ENCODE assay signal across 15 cellular contexts in genomic region chr21:43916076-43916475, GRCh38. TPM values are rescaled to one million over a fixed set of nuclear protein-coding genes. Genes with fewer than 3 reads are reported as not detected.
DNase-seq lines count a peak whose midpoint lies in the region; ATAC-seq and TF ChIP-seq lines count a peak whose summit lies in the region.
"Had no signal": no experiment of that assay in that cellular context is flagged by ENCODE, and none has a peak within 500 bp of the region (broad histone marks: within the 10 kb centered on the region; RNA-seq: fewer than 3 reads in every experiment).

No MANE protein-coding gene starts in this region.

- DNase-seq in activated CD4-positive, alpha-beta memory T cell treated with anti-CD3 and anti-CD28 coated beads, Interleukin-2, amount 10 ng/mL, durations not matched to agents 7 days and 5 days: no peak
- no peak for DNase-seq in activated CD4-positive, alpha-beta memory T cell treated with anti-CD3 and anti-CD28 coated beads for 36 hours
- no peak for DNase-seq in activated naive CD8-positive, alpha-beta T cell treated with anti-CD3 and anti-CD28 coated beads, Interleukin-2, amount 10 ng/mL, durations not matched to agents 7 days and 5 days
- DNase-seq in psoas muscle: no peak
- no peak for DNase-seq in NOMO-1 treated with DMSO at 0.1 percent for 48 hours (lab: John Stamatoyannopoulos, UW; ENCODE audit: unreplicated experiment)
- no peak for DNase-seq in SKM-1 treated with dmso at 0.1 percent for 144 hours (lab: John Stamatoyannopoulos, UW; ENCODE audit: unreplicated experiment)
- DNase-seq in neural progenitor cell (ENCODE audit: low spot score): no peak
- DNase-seq: activated effector memory CD4-positive, alpha-beta T cell treated with Interleukin-2 at 50 U/mL for 16 hours; DMS 273 treated with DMSO at 0.1 percent for 48 hours; NCI-H2081; nucleus accumbens had no signal

- 55 to 82% (median 55%) methylated on average over 9 of the region's 9 CpGs for WGBS in psoas muscle, 3 donors

- H2AFZ ChIP-seq in KMS-11 (ENCODE audit: low read depth) (no peak overlapping the region), neural progenitor cell (replicated peaks) (no peak overlapping the region)

- H3K4me2 ChIP-seq in KMS-11: peak overlapping the region; percentile 58
- H3K4me2 ChIP-seq in neural progenitor cell: no peak overlapping the region

- TF ChIP-seq CTCF in KMS-11 (conservative IDR thresholded peaks at IDR 0.05; ENCODE audit: low read depth, low read length): no peak
- no peak for TF ChIP-seq CTCF in psoas muscle (IDR thresholded peaks at IDR 0.05)
- TF ChIP-seq CTCF in neural progenitor cell (IDR thresholded peaks at IDR 0.05): no peak

- peaks cover 2% of the 10 kb centered on the region for H3K27me3 Mint-ChIP-seq in activated CD4-positive, alpha-beta memory T cell treated with anti-CD3 and anti-CD28 coated beads, Interleukin-2, amount 10 ng/mL, durations not matched to agents 7 days and 5 days
- H3K27me3 Mint-ChIP-seq in activated CD4-positive, alpha-beta memory T cell treated with anti-CD3 and anti-CD28 coated beads for 36 hours: no peaks in the 10 kb centered on the region
- H3K27me3 Mint-ChIP-seq in activated naive CD8-positive, alpha-beta T cell treated with anti-CD3 and anti-CD28 coated beads, Interleukin-2, amount 10 ng/mL, durations not matched to agents 7 days and 5 days: no peaks in the 10 kb centered on the region
- peaks cover 11% of the 10 kb centered on the region for H3K27me3 Mint-ChIP-seq in neural progenitor cell (ENCODE audit: insufficient read depth, low read depth)

- H3K27ac Mint-ChIP-seq in activated CD4-positive, alpha-beta memory T cell treated with anti-CD3 and anti-CD28 coated beads, Interleukin-2, amount 10 ng/mL, durations not matched to agents 7 days and 5 days: no peak overlapping the region
- H3K27ac Mint-ChIP-seq in activated CD4-positive, alpha-beta memory T cell treated with anti-CD3 and anti-CD28 coated beads for 36 hours: no peak overlapping the region
- no peak overlapping the region for H3K27ac Mint-ChIP-seq in activated naive CD8-positive, alpha-beta T cell treated with anti-CD3 and anti-CD28 coated beads, Interleukin-2, amount 10 ng/mL, durations not matched to agents 7 days and 5 days
- no peak overlapping the region for H3K27ac Mint-ChIP-seq in neural progenitor cell

- H3K27ac ChIP-seq in KMS-11 (peak overlapping the region; percentile 65; the same call in 1 of the 2 replicates), psoas muscle (peak overlapping the region; percentile 67), neural progenitor cell (no peak overlapping the region)
- H3K27ac ChIP-seq: breast epithelium, SJSA1, suprapubic skin had no signal

- H3K9ac ChIP-seq in KMS-11 (peak overlapping the region; percentile 60; the same call in 1 of the 2 replicates), neural progenitor cell (no peak overlapping the region)

- H3K4me1 Mint-ChIP-seq in activated CD4-positive, alpha-beta memory T cell treated with anti-CD3 and anti-CD28 coated beads, Interleukin-2, amount 10 ng/mL, durations not matched to agents 7 days and 5 days: peaks cover 55% of the 10 kb centered on the region
- H3K4me1 Mint-ChIP-seq in activated CD4-positive, alpha-beta memory T cell treated with anti-CD3 and anti-CD28 coated beads for 36 hours (ENCODE audit: low read depth): peaks cover 46% of the 10 kb centered on the region
- H3K4me1 Mint-ChIP-seq in activated naive CD8-positive, alpha-beta T cell treated with anti-CD3 and anti-CD28 coated beads, Interleukin-2, amount 10 ng/mL, durations not matched to agents 7 days and 5 days: peaks cover 48% of the 10 kb centered on the region
- peaks cover 49% of the 10 kb centered on the region for H3K4me1 Mint-ChIP-seq in neural progenitor cell

- H4K20me1 ChIP-seq in KMS-11 (ENCODE audit: insufficient read depth) (no peaks in the 10 kb centered on the region), neural progenitor cell (ENCODE audit: low read depth) (peaks cover 3% of the 10 kb centered on the region)

- POLR2A ChIA-PET in activated CD4-positive, alpha-beta memory T cell treated with anti-CD3 and anti-CD28 coated beads, Interleukin-2, amount 10 ng/mL, durations not matched to agents 7 days and 5 days (lab: Charles Lee): interaction anchor here (1.0 kb wide), 1 partner anchor 24 kb away, joined by 3 read pairs; no protein-coding TSS in a partner anchor
- POLR2A ChIA-PET in activated CD4-positive, alpha-beta memory T cell treated with anti-CD3 and anti-CD28 coated beads for 36 hours (lab: Charles Lee): no interaction called here
- POLR2A ChIA-PET in activated naive CD8-positive, alpha-beta T cell treated with anti-CD3 and anti-CD28 coated beads, Interleukin-2, amount 10 ng/mL, durations not matched to agents 7 days and 5 days (lab: Charles Lee): no interaction called here

- H3K4me3 ChIP-seq in KMS-11 (IDR thresholded peaks at IDR 0.05; ENCODE audit: insufficient read depth, low read depth, low read length) (no peak overlapping the region), psoas muscle (no peak overlapping the region), neural progenitor cell (no peak overlapping the region)

- peaks cover 2% of the 10 kb centered on the region for H3F3A ChIP-seq in neural progenitor cell (ENCODE audit: low read depth)

- H3K9me3 Mint-ChIP-seq in activated CD4-positive, alpha-beta memory T cell treated with anti-CD3 and anti-CD28 coated beads, Interleukin-2, amount 10 ng/mL, durations not matched to agents 7 days and 5 days: peaks cover 11% of the 10 kb centered on the region
- H3K9me3 Mint-ChIP-seq in activated CD4-positive, alpha-beta memory T cell treated with anti-CD3 and anti-CD28 coated beads for 36 hours: peaks cover 10% of the 10 kb centered on the region
- peaks cover 8% of the 10 kb centered on the region for H3K9me3 Mint-ChIP-seq in activated naive CD8-positive, alpha-beta T cell treated with anti-CD3 and anti-CD28 coated beads, Interleukin-2, amount 10 ng/mL, durations not matched to agents 7 days and 5 days
- H3K9me3 Mint-ChIP-seq in neural progenitor cell: peaks cover 6% of the 10 kb centered on the region

- ATAC-seq in activated naive CD8-positive, alpha-beta T cell treated with anti-CD3 and anti-CD28 coated beads, Interleukin-2, amount 10 ng/mL, durations not matched to agents 7 days and 5 days (ENCODE audit: low read depth): no peak
- ATAC-seq in psoas muscle: no peak

- peak overlapping the region; percentile 72 for H3K4me3 Mint-ChIP-seq in activated CD4-positive, alpha-beta memory T cell treated with anti-CD3 and anti-CD28 coated beads, Interleukin-2, amount 10 ng/mL, durations not matched to agents 7 days and 5 days
- H3K4me3 Mint-ChIP-seq in activated CD4-positive, alpha-beta memory T cell treated with anti-CD3 and anti-CD28 coated beads for 36 hours: no peak overlapping the region
- H3K4me3 Mint-ChIP-seq in activated naive CD8-positive, alpha-beta T cell treated with anti-CD3 and anti-CD28 coated beads, Interleukin-2, amount 10 ng/mL, durations not matched to agents 7 days and 5 days: peak overlapping the region; percentile 84
- H3K4me3 Mint-ChIP-seq in neural progenitor cell: no peak overlapping the region

- H3K4me1 ChIP-seq in KMS-11 (ENCODE audit: low read depth, poor library complexity, severe bottlenecking) (peaks cover 50% of the 10 kb centered on the region), psoas muscle (peaks cover 70% of the 10 kb centered on the region), neural progenitor cell (peaks cover 11% of the 10 kb centered on the region)
- H3K4me1 ChIP-seq: breast epithelium had no signal

- peaks cover 77% of the 10 kb centered on the region for H3K79me2 ChIP-seq in KMS-11 (ENCODE audit: insufficient read depth, low read depth)
- H3K79me2 ChIP-seq in neural progenitor cell (ENCODE audit: low read depth): no peaks in the 10 kb centered on the region

- intact Hi-C loops in activated CD4-positive, alpha-beta memory T cell treated with anti-CD3 and anti-CD28 coated beads for 36 hours (cut with micrococcal nuclease): loop anchor here (2.0 kb wide), 1 partner anchor 49 kb away; no protein-coding TSS in a partner anchor
- intact Hi-C loops in psoas muscle (cut with DNase I): no loop called here

- H3K27me3 ChIP-seq in KMS-11 (ENCODE audit: insufficient read depth, low read depth): no peaks in the 10 kb centered on the region
- no peaks in the 10 kb centered on the region for H3K27me3 ChIP-seq in psoas muscle (ENCODE audit: insufficient read depth in 3 of 3, low read length in 2 of 3)
- H3K27me3 ChIP-seq in neural progenitor cell: no peaks in the 10 kb centered on the region
- H3K27me3 ChIP-seq: breast epithelium, SJSA1, suprapubic skin had no signal

- H3K36me3 Mint-ChIP-seq in activated CD4-positive, alpha-beta memory T cell treated with anti-CD3 and anti-CD28 coated beads, Interleukin-2, amount 10 ng/mL, durations not matched to agents 7 days and 5 days (ENCODE audit: low read depth): peaks cover 39% of the 10 kb centered on the region
- H3K36me3 Mint-ChIP-seq in activated CD4-positive, alpha-beta memory T cell treated with anti-CD3 and anti-CD28 coated beads for 36 hours: peaks cover 13% of the 10 kb centered on the region
- peaks cover 32% of the 10 kb centered on the region for H3K36me3 Mint-ChIP-seq in activated naive CD8-positive, alpha-beta T cell treated with anti-CD3 and anti-CD28 coated beads, Interleukin-2, amount 10 ng/mL, durations not matched to agents 7 days and 5 days
- H3K36me3 Mint-ChIP-seq in neural progenitor cell: peaks cover 13% of the 10 kb centered on the region

- H3K9me3 ChIP-seq in psoas muscle (no peaks in the 10 kb centered on the region), neural progenitor cell (ENCODE audit: low read depth) (no peaks in the 10 kb centered on the region)
- H3K9me3 ChIP-seq: SJSA1, suprapubic skin had no signal

- CTCF ChIA-PET in activated CD4-positive, alpha-beta memory T cell treated with anti-CD3 and anti-CD28 coated beads, Interleukin-2, amount 10 ng/mL, durations not matched to agents 7 days and 5 days (lab: Charles Lee): no interaction called here
- CTCF ChIA-PET in activated CD4-positive, alpha-beta memory T cell treated with anti-CD3 and anti-CD28 coated beads for 36 hours (lab: Charles Lee): interaction anchor here (1.1 kb wide), 1 partner anchor 23 kb away, joined by 4 read pairs; no protein-coding TSS in a partner anchor

- H3K36me3 ChIP-seq in KMS-11 (ENCODE audit: insufficient read depth) (no peaks in the 10 kb centered on the region), psoas muscle (ENCODE audit: insufficient read depth in 1 of 2, low read depth in 1 of 2) (no peaks in the 10 kb centered on the region), neural progenitor cell (no peaks in the 10 kb centered on the region)
- H3K36me3 ChIP-seq: breast epithelium, suprapubic skin had no signal

RNA-seq across cellular contexts. Expression of gene AGPAT3, which starts 51.1 kb away (rescaled TPM):
- 100 to 1,000 TPM; 101 to 102 TPM for total RNA-seq in activated CD4-positive, alpha-beta memory T cell treated with anti-CD3 and anti-CD28 coated beads, Interleukin-2, amount 10 ng/mL, durations not matched to agents 7 days and 5 days
- total RNA-seq in activated CD4-positive, alpha-beta memory T cell treated with anti-CD3 and anti-CD28 coated beads for 36 hours: 10 to 100 TPM; 71.4 to 82.4 TPM
- total RNA-seq in activated naive CD8-positive, alpha-beta T cell treated with anti-CD3 and anti-CD28 coated beads, Interleukin-2, amount 10 ng/mL, durations not matched to agents 7 days and 5 days: 10 to 100 TPM; 75.4 to 76.3 TPM
- total RNA-seq in psoas muscle (100 to 1,000 TPM in 1 of 4 donors, 10 to 100 TPM in 3; 47.9 to 117 (median 64.4) TPM), neural progenitor cell (ENCODE audit: low replicate concordance) (7.8 and 8.7 TPM in 2 replicates)
- polyA plus RNA-seq in psoas muscle: 10 to 100 TPM; 28.4 to 70.0 (median 35.7) TPM

Comparison
In these comparisons a context has a peak if more than half of its experiments do, and no peak if none do; other contexts are left out.
1. H3K4me3 Mint-ChIP-seq: peak in activated CD4-positive, alpha-beta memory T cell treated with anti-CD3 and anti-CD28 coated beads, Interleukin-2, amount 10 ng/mL, durations not matched to agents 7 days and 5 days (single experiment) and activated naive CD8-positive, alpha-beta T cell treated with anti-CD3 and anti-CD28 coated beads, Interleukin-2, amount 10 ng/mL, durations not matched to agents 7 days and 5 days (single experiment); none in activated CD4-positive, alpha-beta memory T cell treated with anti-CD3 and anti-CD28 coated beads for 36 hours (single experiment) and neural progenitor cell (single experiment).